ENCODE assay signal across 1 cellular context in the genomic region with DNA sequence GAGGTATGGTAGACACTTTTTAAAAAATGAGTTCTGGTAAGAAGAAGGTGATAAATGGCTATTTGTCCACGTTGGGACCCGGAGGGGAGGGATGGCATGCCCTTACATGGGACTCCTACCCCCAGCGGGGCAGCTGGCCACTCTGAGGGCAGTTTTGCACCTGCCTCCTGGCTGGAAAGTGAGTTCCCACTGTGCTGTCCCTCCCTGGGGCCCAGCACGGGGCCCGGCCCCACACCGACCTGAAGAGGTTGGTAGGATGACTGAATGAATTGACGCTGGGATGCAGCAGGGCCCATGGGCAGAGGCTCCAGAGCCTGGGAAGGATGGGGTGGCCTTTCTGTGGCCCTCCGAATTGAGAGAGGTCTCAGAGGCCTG.
TF ChIP-seq lines count a peak whose summit lies in the region.

No MANE protein-coding gene starts in this region.

TF ChIP-seq in IMR-90, 13 proteins besides CTCF, POLR2A, EP300 and RAD21:
- TF ChIP-seq, protein P1, sequence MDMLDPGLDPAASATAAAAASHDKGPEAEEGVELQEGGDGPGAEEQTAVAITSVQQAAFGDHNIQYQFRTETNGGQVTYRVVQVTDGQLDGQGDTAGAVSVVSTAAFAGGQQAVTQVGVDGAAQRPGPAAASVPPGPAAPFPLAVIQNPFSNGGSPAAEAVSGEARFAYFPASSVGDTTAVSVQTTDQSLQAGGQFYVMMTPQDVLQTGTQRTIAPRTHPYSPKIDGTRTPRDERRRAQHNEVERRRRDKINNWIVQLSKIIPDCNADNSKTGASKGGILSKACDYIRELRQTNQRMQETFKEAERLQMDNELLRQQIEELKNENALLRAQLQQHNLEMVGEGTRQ (IDR thresholded peaks at IDR 0.05; ENCODE audit: low read depth, low read length): no peak
- no peak for TF ChIP-seq CHD1 (IDR thresholded peaks at IDR 0.05; ENCODE audit: low read depth, low read length)
- TF ChIP-seq RFX5 (IDR thresholded peaks at IDR 0.05; ENCODE audit: low read depth, low read length): no peak
- no peak for TF ChIP-seq CEBPB (IDR thresholded peaks at IDR 0.05; ENCODE audit: low read depth, low read length)
- TF ChIP-seq RCOR1 (IDR thresholded peaks at IDR 0.05; ENCODE audit: insufficient replicate concordance, low read length): no peak
- no peak for TF ChIP-seq FOS (IDR thresholded peaks at IDR 0.05; ENCODE audit: low read depth, low read length)
